20 cellular contexts compared by ENCODE assay signal in the genomic region with DNA sequence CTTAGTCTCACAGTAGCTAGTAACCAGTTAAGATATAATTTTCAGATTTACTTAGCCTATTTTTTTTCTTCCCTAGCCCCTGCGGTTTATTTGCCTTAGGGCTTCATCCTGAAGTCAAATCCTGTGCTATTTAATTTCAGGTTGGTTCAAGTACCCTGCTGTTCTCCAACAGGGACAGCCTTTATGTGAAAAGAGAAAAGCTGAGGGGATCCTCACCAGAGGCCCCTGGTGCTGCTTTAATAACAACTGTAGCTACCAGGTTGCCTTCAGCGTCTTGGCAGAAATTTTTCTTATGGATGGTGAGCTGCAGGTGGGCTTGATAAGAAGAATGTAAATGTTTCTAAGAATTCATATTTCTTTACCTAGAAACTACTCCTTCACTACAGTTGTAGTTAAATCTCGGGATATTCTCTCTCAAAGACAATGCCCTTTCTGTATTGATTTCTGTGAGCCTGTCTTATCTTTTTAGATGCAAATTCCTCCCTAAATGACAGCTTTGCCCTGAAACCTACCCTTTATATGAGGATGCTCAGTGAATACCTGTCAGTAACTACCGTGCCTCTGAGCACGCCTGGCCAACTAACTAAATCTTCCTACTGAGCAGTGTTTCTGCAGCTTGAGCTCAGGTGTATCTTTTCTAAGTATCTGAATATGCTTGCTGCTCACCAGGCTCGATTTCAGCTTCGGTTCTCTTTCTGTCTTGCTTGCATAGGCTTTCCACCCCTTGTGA.
DNase-seq lines count a peak whose midpoint lies in the region; ATAC-seq and TF ChIP-seq lines count a peak whose summit lies in the region.
"Had no signal": no experiment of that assay in that cellular context is flagged by ENCODE, and none has a peak within 500 bp of the region (broad histone marks: within the 10 kb centered on the region; RNA-seq: fewer than 3 reads in every experiment).

No MANE protein-coding gene starts in this region.

- no peaks in the 10 kb centered on the region for H3K36me3 ChIP-seq in ectodermal cell (ENCODE audit: control insufficient read depth, insufficient read depth, low read length)
- no peaks in the 10 kb centered on the region for H3K36me3 ChIP-seq in neural cell (ENCODE audit: insufficient read depth, low read length)

- H4K20me1 ChIP-seq in neural cell (ENCODE audit: insufficient read depth): no peaks in the 10 kb centered on the region

- peaks cover 12% of the 10 kb centered on the region for H3K4me1 ChIP-seq in ectodermal cell (ENCODE audit: control insufficient read depth, insufficient read depth, low read length)

- DNase-seq in NCI-H1417 (lab: John Stamatoyannopoulos, UW) (peak in 2 of 3 experiments; percentile 48 to 85), NCI-H1417 treated with DMSO at 0.1 percent for 48 hours (lab: John Stamatoyannopoulos, UW) (no peak), NCI-H345 (lab: John Stamatoyannopoulos, UW) (peak; percentile 59), GM13977 (ENCODE audit: low spot score) (no peak), NCI-H2196 treated with DMSO at 0.1 percent for 48 hours (lab: John Stamatoyannopoulos, UW; ENCODE audit: unreplicated experiment) (no peak)
- DNase-seq: CD8-positive, alpha-beta memory T cell; DMS 273 treated with DMSO at 0.1 percent for 48 hours; GF-D8; Kasumi-1; MM.1S; NCI-H1105 treated with DMSO at 0.1 percent for 48 hours; NCI-H2029; NCI-H2227 treated with DMSO at 0.1 percent for 48 hours; NCI-H748 treated with DMSO at 0.1 percent for 48 hours; Right ventricle myocardium superior had no signal

- peak overlapping the region; percentile 7 for H3K9ac ChIP-seq in neural cell (ENCODE audit: low read length)

- TF ChIP-seq EP300 in neural cell (conservative IDR thresholded peaks at IDR 0.05; ENCODE audit: poor library complexity, severe bottlenecking): no peak

- ATAC-seq in GM18502 (IDR thresholded peaks at IDR 0.05; ENCODE audit: poor library complexity, unreplicated experiment): no peak

- no peaks in the 10 kb centered on the region for H3K79me2 ChIP-seq in neural cell (replicated peaks; ENCODE audit: insufficient read depth, low read length)

- H3K9me2 ChIP-seq in neural cell (ENCODE audit: insufficient read depth, low read length): no peaks in the 10 kb centered on the region

- H3K4me2 ChIP-seq in neural cell (ENCODE audit: low read length): peak overlapping the region; percentile 30

- WGBS in ectodermal cell, 2 experiments: 10 to 11% methylated on average over 7 of the region's 7 CpGs

- H3F3A ChIP-seq in neural cell (ENCODE audit: insufficient read depth, low read length, poor library complexity, severe bottlenecking): no peaks in the 10 kb centered on the region

- no peaks in the 10 kb centered on the region for H3K9me3 ChIP-seq in ectodermal cell (ENCODE audit: control insufficient read depth, low read length)
- no peaks in the 10 kb centered on the region for H3K9me3 ChIP-seq in neural cell (ENCODE audit: low read length)

- TF ChIP-seq CTCF in neural cell (IDR thresholded peaks at IDR 0.05; ENCODE audit: poor library complexity, severe bottlenecking) (no peak), GM13977 (IDR thresholded peaks at IDR 0.05; ENCODE audit: extremely low read depth, insufficient read depth, missing control alignments) (no peak)

- H3K27me3 ChIP-seq in ectodermal cell (ENCODE audit: control insufficient read depth, insufficient read depth, low read length, poor library complexity, severe bottlenecking) (no peaks in the 10 kb centered on the region), neural cell (ENCODE audit: insufficient read depth, low read depth, low read length) (no peaks in the 10 kb centered on the region)

- H2AFZ ChIP-seq in neural cell (ENCODE audit: low read depth, low read length): no peak overlapping the region

- in situ Hi-C loops in GM13977 (cut with MboI; ENCODE audit: low pct_unique_long_range_greater_than_20kb, low sequenced_read_pairs, unreplicated experiment): no loop called here

- no peak for TF ChIP-seq RAD21 in neural cell (conservative IDR thresholded peaks at IDR 0.05)

- H3K27ac ChIP-seq in ectodermal cell (ENCODE audit: insufficient read depth, low read depth, low read length, poor library complexity, severe bottlenecking) (peak overlapping the region; percentile 44), neural cell (ENCODE audit: low read length) (peak overlapping the region; percentile 26)
- H3K27ac ChIP-seq: 22Rv1, SK-N-MC had no signal

- H3K4me3 ChIP-seq in ectodermal cell (ENCODE audit: insufficient read depth, low read depth, low read length): no peak overlapping the region
- H3K4me3 ChIP-seq in neural cell (ENCODE audit: low read length): peak overlapping the region; percentile 48
- H3K4me3 ChIP-seq: SK-N-MC had no signal

TF ChIP-seq in neural cell, 6 proteins besides CTCF, POLR2A, EP300 and RAD21:
- TF ChIP-seq REST (IDR thresholded peaks at IDR 0.05; ENCODE audit: borderline replicate concordance): no peak

Comparison
In these comparisons a context has a peak if more than half of its experiments do, and no peak if none do; other contexts are left out.
1. DNase-seq: peak in NCI-H1417 (2 of 3) and NCI-H345 (single experiment); none in NCI-H1417 treated with DMSO at 0.1 percent for 48 hours (single experiment), GM13977 (single experiment) and NCI-H2196 treated with DMSO at 0.1 percent for 48 hours (single experiment).